In the genomic region with DNA sequence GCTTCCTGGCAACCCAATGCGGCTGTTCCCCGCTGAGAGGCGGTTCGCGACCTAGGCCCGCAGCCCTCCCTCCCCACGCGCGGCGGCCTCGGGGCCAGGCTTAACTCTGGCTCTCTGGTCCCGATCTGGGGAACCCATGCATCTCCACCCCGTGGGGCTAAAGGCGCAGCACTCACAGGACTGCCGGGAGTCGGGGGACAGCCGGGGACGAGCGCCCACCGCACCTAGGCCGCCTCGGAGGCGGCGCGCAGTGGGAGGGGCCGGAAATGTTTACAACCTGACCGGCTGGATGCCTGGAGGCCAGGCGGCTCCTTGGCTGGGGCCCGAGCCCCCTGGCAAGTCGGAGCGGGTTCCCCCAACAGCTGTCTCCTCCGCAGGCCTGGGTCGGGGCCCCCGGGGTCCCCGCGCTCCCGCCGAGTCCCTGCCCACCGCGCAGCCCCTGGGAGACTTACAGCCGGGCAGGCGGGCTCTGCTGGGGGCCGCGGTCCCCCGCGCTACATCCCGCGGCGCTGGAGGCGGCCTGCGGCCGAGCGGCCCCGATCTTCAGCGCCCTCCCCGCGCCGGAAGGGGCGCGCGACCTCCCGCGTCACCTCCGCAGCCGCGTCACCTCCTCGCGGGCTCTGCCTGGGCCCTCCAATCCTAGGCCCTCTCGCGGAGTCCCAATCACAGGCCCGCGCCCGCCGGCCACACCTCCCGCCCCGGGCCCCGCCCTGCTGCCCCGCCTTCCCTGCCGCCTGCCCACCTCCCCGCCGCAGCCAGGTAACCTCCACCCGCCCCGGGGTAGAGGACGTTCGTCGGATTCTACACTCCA, we compare ENCODE assay signal across 8 cellular contexts. TPM values are rescaled to one million over a fixed set of nuclear protein-coding genes. Genes with fewer than 3 reads are reported as not detected.
DNase-seq lines count a peak whose midpoint lies in the region; ATAC-seq and TF ChIP-seq lines count a peak whose summit lies in the region.

A gene with protein sequence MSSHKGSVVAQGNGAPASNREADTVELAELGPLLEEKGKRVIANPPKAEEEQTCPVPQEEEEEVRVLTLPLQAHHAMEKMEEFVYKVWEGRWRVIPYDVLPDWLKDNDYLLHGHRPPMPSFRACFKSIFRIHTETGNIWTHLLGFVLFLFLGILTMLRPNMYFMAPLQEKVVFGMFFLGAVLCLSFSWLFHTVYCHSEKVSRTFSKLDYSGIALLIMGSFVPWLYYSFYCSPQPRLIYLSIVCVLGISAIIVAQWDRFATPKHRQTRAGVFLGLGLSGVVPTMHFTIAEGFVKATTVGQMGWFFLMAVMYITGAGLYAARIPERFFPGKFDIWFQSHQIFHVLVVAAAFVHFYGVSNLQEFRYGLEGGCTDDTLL (minus strand): TSS at position 580 of the 811 bp plus-strand sequence. CDS start 7,242 bp downstream, outside the sequence.

- peak; percentile 98 for ATAC-seq in GM19351 (IDR thresholded peaks at IDR 0.05; ENCODE audit: unreplicated experiment)
- ATAC-seq in HG03520 (IDR thresholded peaks at IDR 0.05; ENCODE audit: unreplicated experiment): peak; percentile 95
- peak; percentile 98 to 100 (median 98) for ATAC-seq in right lobe of liver

- no peaks in the 10 kb centered on the region for H3K27me3 ChIP-seq in right lobe of liver

- H3K9me3 Mint-ChIP-seq in activated CD4-positive, alpha-beta memory T cell treated with anti-CD3 and anti-CD28 coated beads for 36 hours: no peaks in the 10 kb centered on the region

- H3K36me3 ChIP-seq in right lobe of liver: peaks cover 0 to 13% (median 0%) of the 10 kb centered on the region in 4 donors

- peaks cover 0 to 33% (median 14%) of the 10 kb centered on the region in 4 donors for H3K4me1 ChIP-seq in right lobe of liver

- H3K9me3 ChIP-seq in right lobe of liver: no peaks in the 10 kb centered on the region

- peak within 1 kb of the TSS; percentile 64 for H3K27ac Mint-ChIP-seq in activated CD4-positive, alpha-beta memory T cell treated with anti-CD3 and anti-CD28 coated beads for 36 hours

- H3K4me1 Mint-ChIP-seq in activated CD4-positive, alpha-beta memory T cell treated with anti-CD3 and anti-CD28 coated beads for 36 hours (ENCODE audit: low read depth): peaks cover 46% of the 10 kb centered on the region

- peak; percentile 11 to 50 (median 28) for TF ChIP-seq CTCF in right lobe of liver (IDR thresholded peaks at IDR 0.05)

- DNase-seq in CD1c-positive myeloid dendritic cell (ENCODE audit: extremely low spot score) (peak; percentile 94), NCI-H748 treated with DMSO at 0.1 percent for 48 hours (lab: John Stamatoyannopoulos, UW) (peak; percentile 52), dermis microvascular lymphatic vessel endothelial cell (ENCODE audit: low read depth in 2 of 2) (peak; percentile 70 to 90), right lobe of liver (peak; percentile 96 to 97 (median 96))
- DNase-seq in activated CD4-positive, alpha-beta memory T cell treated with anti-CD3 and anti-CD28 coated beads for 36 hours: peak; percentile 96
- DNase-seq in stimulated activated CD4-positive, alpha-beta T cell treated with anti-CD3 and anti-CD28 coated beads, Interleukin-4, amount 100 ng/mL, for 4 hours: peak; percentile 93 to 94

- H3K4me3 ChIP-seq in right lobe of liver: peak within 1 kb of the TSS; percentile 80 to 100 (median 98)

- POLR2A ChIA-PET in activated CD4-positive, alpha-beta memory T cell treated with anti-CD3 and anti-CD28 coated beads for 36 hours (lab: Charles Lee): no interaction called here

- intact Hi-C loops in activated CD4-positive, alpha-beta memory T cell treated with anti-CD3 and anti-CD28 coated beads for 36 hours (cut with micrococcal nuclease): loop anchor here (2.0 to 5.0 kb wide), 2 partner anchors 31 to 694 kb away; a partner anchor contains a TSS
- intact Hi-C loops in right lobe of liver (cut with DNase I): no loop called here

- peak within 1 kb of the TSS; percentile 91 to 97 (median 95) for H3K27ac ChIP-seq in right lobe of liver

- H3K27me3 Mint-ChIP-seq in activated CD4-positive, alpha-beta memory T cell treated with anti-CD3 and anti-CD28 coated beads for 36 hours: no peaks in the 10 kb centered on the region

- CTCF ChIA-PET in activated CD4-positive, alpha-beta memory T cell treated with anti-CD3 and anti-CD28 coated beads for 36 hours (lab: Charles Lee): no interaction called here

- peaks cover 6% of the 10 kb centered on the region for H3K36me3 Mint-ChIP-seq in activated CD4-positive, alpha-beta memory T cell treated with anti-CD3 and anti-CD28 coated beads for 36 hours

- peak; percentile 96 for TF ChIP-seq POLR2A in right lobe of liver (IDR thresholded peaks at IDR 0.05)

- peak within 1 kb of the TSS; percentile 81 for H3K4me3 Mint-ChIP-seq in activated CD4-positive, alpha-beta memory T cell treated with anti-CD3 and anti-CD28 coated beads for 36 hours

- 0% methylated on average over 9 of the region's 86 CpGs for WGBS in right lobe of liver (ENCODE audit: insufficient coverage, low coverage, low lambda C conversion rate, missing lambda C conversion rate)

RNA-seq across cellular contexts. Expression of the gene that starts here (rescaled TPM):
- 10 to 100 TPM; 75.2 to 76.6 TPM for total RNA-seq in activated CD4-positive, alpha-beta memory T cell treated with anti-CD3 and anti-CD28 coated beads for 36 hours
- total RNA-seq in dermis microvascular lymphatic vessel endothelial cell: 78.8 and 113 TPM in 2 replicates
- total RNA-seq in right lobe of liver: 10 to 100 TPM; 49.3 to 88.3 (median 61.1) TPM

Comparison
In these comparisons a context has a peak if more than half of its experiments do, and no peak if none do; other contexts are left out.
1. Peak in every context shown above with its lines: DNase-seq, ATAC-seq, H3K4me3 ChIP-seq and H3K27ac ChIP-seq.